Comparison of ENCODE assay signal across 33 cellular contexts in genomic region chr4:26729027-26729426, GRCh38.
"Had no signal": no experiment of that assay in that cellular context is flagged by ENCODE, and none has a peak within 500 bp of the region (broad histone marks: within the 10 kb centered on the region; RNA-seq: fewer than 3 reads in every experiment).

No MANE protein-coding gene starts in this region.

- H3K27ac ChIP-seq: adrenal gland, body of pancreas, epithelial cell of prostate, esophagus squamous epithelium, left ventricle myocardium inferior, testis, transverse colon, uterus, WERI-Rb-1 had no signal

- DNase-seq: activated CD4-positive, alpha-beta memory T cell treated with anti-CD3 and anti-CD28 coated beads for 36 hours; activated CD4-positive, alpha-beta T cell treated with anti-CD3 and anti-CD28 coated beads for 48 hours; activated CD8-positive, alpha-beta memory T cell treated with anti-CD3 and anti-CD28 coated beads, Interleukin-2, amount 50 U/mL, for 4 hours; activated effector memory CD4-positive, alpha-beta T cell treated with anti-CD3 and anti-CD28 coated beads, Interleukin-2, amount 50 U/mL, for 16 hours; activated naive CD4-positive, alpha-beta T cell treated with anti-CD3 and anti-CD28 coated beads for 36 hours; activated naive CD8-positive, alpha-beta T cell treated with anti-CD3 and anti-CD28 coated beads for 36 hours; activated T-cell treated with anti-CD3 and anti-CD28 coated beads, Interleukin-2, amount 50 U/mL, for 1 hour; adrenal gland; aorta; body of pancreas; effector CD8-positive, alpha-beta T cell; esophagus squamous epithelium; foreskin melanocyte; left ventricle myocardium inferior; mesendoderm; stimulated activated CD4-positive, alpha-beta T cell treated with anti-CD3 and anti-CD28 coated beads, Interleukin-12 subunit alpha, Interleukin-12 subunit beta, amount 100 ng/mL, for 4 hours; stimulated activated CD4-positive, alpha-beta T cell treated with anti-CD3 and anti-CD28 coated beads, Interleukin-4, amount 100 ng/mL, for 1 hour; stimulated activated naive CD8-positive, alpha-beta T cell treated with anti-CD3 and anti-CD28 coated beads, Interleukin-15, Interleukin-2, amounts not matched to agents 100 U/mL and 50 U/mL, for 24 hours; T-helper 9 cell; testis; transverse colon; uterus; WERI-Rb-1 had no signal

- H3K36me3 ChIP-seq: adrenal gland, left ventricle myocardium inferior, transverse colon, uterus, WERI-Rb-1 had no signal

- H3K27ac Mint-ChIP-seq: activated CD4-positive, alpha-beta memory T cell treated with anti-CD3 and anti-CD28 coated beads for 36 hours; activated naive CD4-positive, alpha-beta T cell treated with anti-CD3 and anti-CD28 coated beads for 36 hours; activated naive CD8-positive, alpha-beta T cell treated with anti-CD3 and anti-CD28 coated beads for 36 hours; activated T-helper 1 cell treated with anti-CD3 and anti-CD28 coated beads, Interleukin-12 subunit alpha, Interleukin-12 subunit beta, Interleukin-2, Interleukin-4 antibody, amounts not matched to agents 30 ng/mL and 10 ng/mL and 1 ng/mL, durations not matched to agents 14 hours and 24 hours and 36 hours; nephron had no signal

- ATAC-seq: activated CD4-positive, CD25-positive, alpha-beta regulatory T cell treated with anti-CD3 and anti-CD28 coated beads, Interleukin-2, amount 50 U/mL, for 24 hours; body of pancreas; right cardiac atrium; stimulated activated naive CD8-positive, alpha-beta T cell treated with anti-CD3 and anti-CD28 coated beads, Interleukin-15, Interleukin-2, amounts not matched to agents 100 U/mL and 50 U/mL, for 24 hours had no signal

- H3K9me3 ChIP-seq: adrenal gland, body of pancreas, esophagus squamous epithelium, left ventricle myocardium inferior, testis, transverse colon, uterus had no signal

- H3K4me3 Mint-ChIP-seq: activated CD4-positive, alpha-beta memory T cell treated with anti-CD3 and anti-CD28 coated beads for 36 hours; activated naive CD4-positive, alpha-beta T cell treated with anti-CD3 and anti-CD28 coated beads for 36 hours; activated naive CD8-positive, alpha-beta T cell treated with anti-CD3 and anti-CD28 coated beads for 36 hours; activated T-helper 1 cell treated with anti-CD3 and anti-CD28 coated beads, Interleukin-12 subunit alpha, Interleukin-12 subunit beta, Interleukin-2, Interleukin-4 antibody, amounts not matched to agents 30 ng/mL and 10 ng/mL and 1 ng/mL, durations not matched to agents 14 hours and 24 hours and 36 hours; nephron had no signal

- H3K9me3 Mint-ChIP-seq: activated CD4-positive, alpha-beta memory T cell treated with anti-CD3 and anti-CD28 coated beads for 36 hours; activated naive CD4-positive, alpha-beta T cell treated with anti-CD3 and anti-CD28 coated beads for 36 hours; activated naive CD8-positive, alpha-beta T cell treated with anti-CD3 and anti-CD28 coated beads for 36 hours; activated T-helper 1 cell treated with anti-CD3 and anti-CD28 coated beads, Interleukin-12 subunit alpha, Interleukin-12 subunit beta, Interleukin-2, Interleukin-4 antibody, amounts not matched to agents 30 ng/mL and 10 ng/mL and 1 ng/mL, durations not matched to agents 14 hours and 24 hours and 36 hours; nephron had no signal

- H3K27me3 ChIP-seq: adrenal gland, body of pancreas, esophagus squamous epithelium, testis, transverse colon, uterus had no signal

- H3K4me1 ChIP-seq: body of pancreas, esophagus squamous epithelium, testis, transverse colon, uterus had no signal

- H3K4me3 ChIP-seq: adrenal gland, body of pancreas, esophagus squamous epithelium, left ventricle myocardium inferior, lung, testis, transverse colon, uterus had no signal

- H3K27me3 Mint-ChIP-seq: activated CD4-positive, alpha-beta memory T cell treated with anti-CD3 and anti-CD28 coated beads for 36 hours; activated naive CD8-positive, alpha-beta T cell treated with anti-CD3 and anti-CD28 coated beads for 36 hours had no signal

- FAIRE-seq: colon, endometrium, islet of Langerhans, TTC549 had no signal
